28 cellular contexts compared by ENCODE assay signal in the genomic region with DNA sequence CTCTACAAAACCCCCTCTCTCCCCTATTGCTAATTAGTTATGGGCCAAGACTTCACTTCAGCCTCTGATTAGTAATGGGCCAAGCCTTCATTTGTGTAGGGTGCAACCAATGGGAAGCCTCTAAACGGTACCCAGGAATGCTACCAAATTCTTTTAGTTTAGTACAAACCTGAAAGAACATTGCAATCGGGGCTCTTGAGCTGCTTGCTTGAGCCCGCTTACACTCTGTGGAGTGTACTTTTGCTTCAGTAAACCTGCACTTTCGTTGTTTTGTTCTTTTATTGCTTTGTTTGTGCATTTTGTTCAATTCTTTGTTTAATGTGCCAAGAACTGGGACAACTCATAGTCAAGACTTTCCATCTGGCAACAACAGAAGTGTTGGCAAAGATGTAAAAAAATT.
"Had no signal": no experiment of that assay in that cellular context is flagged by ENCODE, and none has a peak within 500 bp of the region (broad histone marks: within the 10 kb centered on the region; RNA-seq: fewer than 3 reads in every experiment).

No MANE protein-coding gene starts in this region.

- FAIRE-seq: colon, endometrium, endothelial cell of umbilical vein, frontal cortex had no signal

- H3K36me3 ChIP-seq: colonic mucosa had no signal

- H3K27ac ChIP-seq: colonic mucosa, coronary artery, dorsolateral prefrontal cortex, epithelial cell of prostate, esophagus muscularis mucosa, esophagus squamous epithelium, foreskin keratinocyte, gastrocnemius medialis, gastroesophageal sphincter, heart left ventricle, heart right ventricle had no signal

- DNase-seq: colonic mucosa; cortex of kidney; dermis blood vessel endothelial cell; dorsolateral prefrontal cortex; effector CD4-positive, alpha-beta T cell; effector CD8-positive, alpha-beta T cell; effector memory CD4-positive, alpha-beta T cell; effector memory CD8-positive, alpha-beta T cell; endodermal cell; erythroblast; esophagus squamous epithelium; foreskin fibroblast; foreskin keratinocyte; foreskin melanocyte; gastrocnemius medialis; glutamatergic neuron; head of caudate nucleus; heart left ventricle; heart right ventricle had no signal

- H3K4me3 ChIP-seq: colonic mucosa, coronary artery, dorsolateral prefrontal cortex, esophagus muscularis mucosa, esophagus squamous epithelium, gastrocnemius medialis, gastroesophageal sphincter, heart left ventricle, heart right ventricle had no signal

- H3K27me3 ChIP-seq: colonic mucosa, dorsolateral prefrontal cortex, esophagus muscularis mucosa, esophagus squamous epithelium, foreskin keratinocyte, gastrocnemius medialis, gastroesophageal sphincter, heart left ventricle, heart right ventricle had no signal

- H3K9me3 ChIP-seq: colonic mucosa, gastrocnemius medialis had no signal

- ATAC-seq: effector memory CD8-positive, alpha-beta T cell; esophagus mucosa; foreskin keratinocyte; gastrocnemius medialis; gastroesophageal sphincter; heart left ventricle; heart right ventricle had no signal

- H3K4me1 ChIP-seq: colonic mucosa, esophagus muscularis mucosa, esophagus squamous epithelium, foreskin keratinocyte, gastrocnemius medialis, gastroesophageal sphincter, heart left ventricle, heart right ventricle had no signal
